10 cellular contexts compared by ENCODE assay signal in the genomic region with DNA sequence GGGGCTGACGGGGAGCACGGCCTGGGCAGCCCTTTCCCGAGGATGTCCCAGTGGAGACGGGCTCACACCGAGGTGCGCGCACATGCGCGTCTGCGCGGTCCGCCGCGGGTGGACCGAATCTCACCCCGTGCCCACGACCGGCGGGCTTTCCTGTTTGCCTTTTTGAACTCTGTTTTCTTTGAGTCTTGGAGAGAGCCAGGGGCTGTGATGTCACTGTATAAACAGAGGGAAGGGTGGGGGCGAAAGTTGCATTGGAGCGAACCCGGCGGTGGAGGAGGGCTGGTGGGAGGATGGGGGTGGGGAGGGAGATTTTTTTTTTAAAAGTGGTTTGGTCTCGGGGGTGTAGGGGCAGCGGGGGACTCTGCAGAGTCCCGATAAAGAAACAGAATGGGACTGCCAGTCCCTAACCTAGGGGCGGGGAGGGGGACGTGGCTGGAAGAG.
A peak's percentile ranks its signal among the peaks of the same experiment; 100 is the strongest.
DNase-seq lines count a peak whose midpoint lies in the region; ATAC-seq and TF ChIP-seq lines count a peak whose summit lies in the region.
"Had no signal": no experiment of that assay in that cellular context is flagged by ENCODE, and none has a peak within 500 bp of the region (broad histone marks: within the 10 kb centered on the region; RNA-seq: fewer than 3 reads in every experiment).

No MANE protein-coding gene starts in this region.

- H2AK5ac ChIP-seq in mesendoderm (ENCODE audit: low read length), result no peak overlapping the region

- peak; percentile 30 for DNase-seq in NCI-H748 (lab: John Stamatoyannopoulos, UW; ENCODE audit: unreplicated experiment)
- DNase-seq in NCI-H748 treated with DMSO at 0.1 percent for 48 hours (lab: John Stamatoyannopoulos, UW), result no peak
- no peak for DNase-seq in effector memory CD8-positive, alpha-beta T cell
- DNase-seq in mesendoderm, result peak; percentile 44
- DNase-seq in upper lobe of left lung, result peak; percentile 51 to 89
- DNase-seq in stimulated activated naive CD4-positive, alpha-beta T cell treated with Interleukin-2 at 50 U/mL for 16 hours (lab: John Stamatoyannopoulos, UW), result no peak
- DNase-seq in NOMO-1 (lab: John Stamatoyannopoulos, UW; ENCODE audit: unreplicated experiment in 2 of 2), result no peak

- no peaks in the 10 kb centered on the region for H3K79me1 ChIP-seq in mesendoderm (ENCODE audit: low read length)

- peaks cover 4% of the 10 kb centered on the region for H3K36me3 Mint-ChIP-seq in effector memory CD8-positive, alpha-beta T cell (ENCODE audit: insufficient read depth)

- no CpG with 5 or more reads among the region's 28 CpGs for WGBS in mesendoderm (ENCODE audit: extremely low coverage, insufficient coverage, low lambda C conversion rate)
- WGBS in upper lobe of left lung, 2 donors, result 3 to 9% methylated on average over 28 of the region's 28 CpGs

- H3K27ac Mint-ChIP-seq in effector memory CD8-positive, alpha-beta T cell, result no peak overlapping the region

- no peak overlapping the region for H2BK120ac ChIP-seq in mesendoderm (ENCODE audit: low read depth, low read length)

- no peaks in the 10 kb centered on the region for H3K9me3 ChIP-seq in upper lobe of left lung
- H3K9me3 ChIP-seq: BLaER1 had no signal

- peaks cover 27 to 46% of the 10 kb centered on the region in 2 donors for H3K27me3 Mint-ChIP-seq in effector memory CD8-positive, alpha-beta T cell

- no peak for TF ChIP-seq EP300 in upper lobe of left lung (IDR thresholded peaks at IDR 0.05)

- H3K4me1 ChIP-seq in mesendoderm (ENCODE audit: control insufficient read depth, low read depth, low read length), result peaks cover 2% of the 10 kb centered on the region
- H3K4me1 ChIP-seq in upper lobe of left lung, result peaks cover 3 to 27% (median 20%) of the 10 kb centered on the region in 4 donors
- H3K4me1 ChIP-seq: BLaER1 had no signal

- H3K4me3 ChIP-seq in mesendoderm (ENCODE audit: low read length), result peak overlapping the region; percentile 4
- peak overlapping the region; percentile 44 to 60 (median 52) for H3K4me3 ChIP-seq in upper lobe of left lung
- H3K4me3 ChIP-seq: BLaER1 had no signal

- H3K56ac ChIP-seq in mesendoderm (ENCODE audit: low read length), result peak overlapping the region; percentile 51

- H3K27me3 ChIP-seq in mesendoderm (ENCODE audit: insufficient read depth, low read length, poor library complexity) (peaks cover 12% of the 10 kb centered on the region), upper lobe of left lung (no peaks in the 10 kb centered on the region)

- no peaks in the 10 kb centered on the region for H3K9me3 Mint-ChIP-seq in effector memory CD8-positive, alpha-beta T cell

- ATAC-seq in effector memory CD8-positive, alpha-beta T cell (replicated peaks), result peak; percentile 19
- ATAC-seq in upper lobe of left lung (ENCODE audit: low FRiP score in 2 of 2) (peak; percentile 64 to 76), GM21825 (IDR thresholded peaks at IDR 0.05; ENCODE audit: unreplicated experiment) (no peak)

- peak overlapping the region; percentile 78 to 79 for H3K4me3 Mint-ChIP-seq in effector memory CD8-positive, alpha-beta T cell

- H2BK15ac ChIP-seq in mesendoderm (replicated peaks; ENCODE audit: low read depth), result no peak overlapping the region

- H3K36me3 ChIP-seq in mesendoderm (ENCODE audit: control insufficient read depth, insufficient read depth, low read length) (no peaks in the 10 kb centered on the region), upper lobe of left lung (no peaks in the 10 kb centered on the region)
- H3K36me3 ChIP-seq: BLaER1 had no signal

- H4K8ac ChIP-seq in mesendoderm (ENCODE audit: low read depth, low read length), result no peak overlapping the region

- H2BK5ac ChIP-seq in mesendoderm (ENCODE audit: low read length), result no peak overlapping the region

- no peak overlapping the region for H3K4ac ChIP-seq in mesendoderm (ENCODE audit: low read depth, low read length)

- TF ChIP-seq POLR2A in upper lobe of left lung (IDR thresholded peaks at IDR 0.05), result no peak

- H3K27ac ChIP-seq in mesendoderm (ENCODE audit: low read depth, low read length) (no peak overlapping the region), upper lobe of left lung (peak overlapping the region; percentile 86 to 95 (median 88))
- H3K27ac ChIP-seq: BLaER1, KMS-11 had no signal

- TF ChIP-seq CTCF in upper lobe of left lung (IDR thresholded peaks at IDR 0.05), result no peak

- no peaks in the 10 kb centered on the region for H3K79me2 ChIP-seq in mesendoderm (ENCODE audit: control insufficient read depth, insufficient read depth, low read length)

- H4K5ac ChIP-seq in mesendoderm (ENCODE audit: low read length), result no peak overlapping the region

- H3K4me2 ChIP-seq in mesendoderm (ENCODE audit: low read length), result peak overlapping the region; percentile 35
- H3K4me2 ChIP-seq: BLaER1, KMS-11 had no signal

- H3K23ac ChIP-seq in mesendoderm (ENCODE audit: low read length), result no peak overlapping the region

- H3K4me1 Mint-ChIP-seq in effector memory CD8-positive, alpha-beta T cell (ENCODE audit: low read depth in 2 of 2), result peaks cover 12 to 13% of the 10 kb centered on the region in 2 donors

- peak overlapping the region; percentile 11 for H3K18ac ChIP-seq in mesendoderm (ENCODE audit: low read length)

- peak overlapping the region; percentile 43 for H3K9ac ChIP-seq in mesendoderm (ENCODE audit: low read length)
- H3K9ac ChIP-seq: BLaER1, KMS-11 had no signal

Comparison
In these comparisons a context has a peak if more than half of its experiments do, and no peak if none do; other contexts are left out.
1. DNase-seq: peak in NCI-H748 (single experiment), mesendoderm (single experiment) and upper lobe of left lung (2 of 2); none in NCI-H748 treated with DMSO at 0.1 percent for 48 hours (single experiment), effector memory CD8-positive, alpha-beta T cell (0 of 3), stimulated activated naive CD4-positive, alpha-beta T cell treated with Interleukin-2 at 50 U/mL for 16 hours (single experiment) and NOMO-1 (0 of 2).